Comparison of ENCODE assay signal across 9 cellular contexts in the genomic region with DNA sequence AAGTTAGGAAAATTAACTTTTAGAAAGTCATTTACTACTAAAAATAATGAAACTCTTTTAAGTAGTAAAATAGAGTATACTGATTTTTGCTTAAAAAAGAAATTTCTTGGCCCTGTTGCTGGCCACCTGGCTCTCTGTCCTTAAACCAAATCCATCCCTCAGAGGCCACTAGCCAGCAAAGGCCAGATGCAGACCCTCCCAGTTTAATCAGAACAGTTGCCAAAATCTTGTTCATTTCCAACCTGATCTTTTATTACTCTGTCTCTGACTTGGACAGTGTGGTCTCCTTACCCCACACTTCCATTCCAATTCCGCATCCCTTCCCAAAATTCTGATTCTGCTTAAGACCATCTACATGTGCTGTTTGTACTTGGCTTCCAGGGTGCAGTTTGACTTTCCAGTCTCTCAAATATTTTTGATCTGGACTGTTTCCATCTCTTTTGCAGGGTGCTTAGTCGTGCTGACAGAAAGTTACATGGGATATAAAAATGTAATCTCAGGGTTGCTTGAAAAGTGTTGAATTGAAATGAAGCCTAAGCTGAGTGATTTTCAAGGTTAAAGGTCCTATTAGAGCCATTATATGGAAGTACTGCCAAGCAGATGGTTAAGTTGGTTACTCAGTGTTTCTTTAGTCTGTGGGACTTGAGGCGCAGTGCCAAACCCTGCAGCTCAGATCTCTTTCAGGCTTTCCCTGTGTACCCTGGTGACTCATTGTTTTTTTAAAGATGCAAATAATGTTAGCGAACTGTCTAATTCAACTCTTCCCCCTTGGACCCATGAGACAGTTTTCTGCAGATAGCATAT. TPM values are rescaled to one million over a fixed set of nuclear protein-coding genes. Genes with fewer than 3 reads are reported as not detected.
DNase-seq lines count a peak whose midpoint lies in the region; ATAC-seq and TF ChIP-seq lines count a peak whose summit lies in the region.
"Had no signal": no experiment of that assay in that cellular context is flagged by ENCODE, and none has a peak within 500 bp of the region (broad histone marks: within the 10 kb centered on the region; RNA-seq: fewer than 3 reads in every experiment).

No MANE protein-coding gene starts in this region.

- H3K4me1 Mint-ChIP-seq in nephron progenitor cell: peaks cover 36% of the 10 kb centered on the region

- ATAC-seq in Right ventricle myocardium inferior (peak; percentile 87), HG02571 (IDR thresholded peaks at IDR 0.05; ENCODE audit: unreplicated experiment) (peak; percentile 93)

- H3K9me3 Mint-ChIP-seq in nephron progenitor cell: peaks cover 16% of the 10 kb centered on the region

- intact Hi-C loops in Right ventricle myocardium inferior (cut with DNase I) (no loop called here), cardiac septum (cut with DNase I) (no loop called here)

- H3K36me3 ChIP-seq in brain microvascular endothelial cell (replicated peaks): no peaks in the 10 kb centered on the region
- H3K36me3 ChIP-seq: cardiac muscle cell had no signal

- no peaks in the 10 kb centered on the region for H3K27me3 Mint-ChIP-seq in nephron progenitor cell (ENCODE audit: low read depth, poor library complexity)

- H3K4me3 ChIP-seq in brain microvascular endothelial cell (ENCODE audit: low read depth, low read length): no peak overlapping the region
- H3K4me3 ChIP-seq: cardiac muscle cell had no signal

- H3K36me3 Mint-ChIP-seq in nephron progenitor cell (ENCODE audit: low read depth): peaks cover 7% of the 10 kb centered on the region

- H3K27me3 ChIP-seq in brain microvascular endothelial cell (replicated peaks): no peaks in the 10 kb centered on the region
- H3K27me3 ChIP-seq: cardiac muscle cell had no signal

- in situ Hi-C loops in brain microvascular endothelial cell (cut with HindIII; ENCODE audit: low pct_ligation_motif_present, low sequenced_read_pairs): no loop called here

- H3K27ac ChIP-seq in brain microvascular endothelial cell: peak overlapping the region; percentile 32
- H3K27ac ChIP-seq: cardiac muscle cell had no signal

- DNase-seq in Right ventricle myocardium inferior (ENCODE audit: missing footprints): peak; percentile 87
- DNase-seq in cardiac septum (ENCODE audit: low spot score): no peak
- peak; percentile 50 for DNase-seq in NCI-H1694 (lab: John Stamatoyannopoulos, UW)
- DNase-seq in brain microvascular endothelial cell: peak; percentile 97
- peak; percentile 13 for DNase-seq in medulla oblongata (ENCODE audit: extremely low spot score)
- no peak for DNase-seq in NCI-H1417 (lab: John Stamatoyannopoulos, UW)
- DNase-seq in nephron progenitor cell: no peak

- H3K27ac Mint-ChIP-seq in nephron progenitor cell: no peak overlapping the region

- TF ChIP-seq CTCF in brain microvascular endothelial cell (IDR thresholded peaks at IDR 0.05; ENCODE audit: low read depth, low read length, missing control alignments) (no peak), nephron progenitor cell (IDR thresholded peaks at IDR 0.05) (no peak)

- H3K4me3 Mint-ChIP-seq in nephron progenitor cell: no peak overlapping the region

RNA-seq across cellular contexts. Expression of a gene that starts 18.4 kb away (rescaled TPM):
- total RNA-seq in Right ventricle myocardium inferior (18.1 TPM), cardiac septum (21.8 TPM)

RNA-seq across cellular contexts. Expression of a gene that starts 36.1 kb away (rescaled TPM):
- 125 TPM for total RNA-seq in Right ventricle myocardium inferior
- 119 TPM for total RNA-seq in cardiac septum

Comparison
In these comparisons a context has a peak if more than half of its experiments do, and no peak if none do; other contexts are left out.
1. DNase-seq: peak in Right ventricle myocardium inferior (single experiment), NCI-H1694 (single experiment), brain microvascular endothelial cell (single experiment) and medulla oblongata (single experiment); none in cardiac septum (single experiment), NCI-H1417 (0 of 3) and nephron progenitor cell (single experiment).